Comparison of ENCODE assay signal across 1 cellular context in the genomic region with DNA sequence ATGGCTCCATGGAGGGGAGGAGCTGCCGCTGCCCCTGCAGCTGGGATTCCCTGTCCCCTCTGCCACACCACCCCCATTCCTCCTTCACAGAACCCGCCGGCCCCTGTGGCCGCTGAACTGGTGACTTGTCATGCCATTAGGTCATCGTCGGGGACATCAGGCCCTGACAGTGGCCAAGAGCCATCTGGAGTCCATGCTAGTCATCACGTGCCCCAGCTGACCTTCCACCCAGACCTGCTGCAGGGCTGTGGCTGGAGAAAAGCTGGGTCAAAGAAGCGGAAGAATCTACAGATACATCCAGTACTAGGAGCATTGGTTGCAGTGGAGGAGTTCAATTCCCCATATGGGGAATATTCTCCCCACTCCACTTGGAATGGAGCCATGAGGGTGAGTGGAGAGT.
TF ChIP-seq lines count a peak whose summit lies in the region.

No MANE protein-coding gene starts in this region.

TF ChIP-seq in K562, 482 proteins besides CTCF, POLR2A, EP300 and RAD21 (continued from another document):
- TF ChIP-seq, protein P1, sequence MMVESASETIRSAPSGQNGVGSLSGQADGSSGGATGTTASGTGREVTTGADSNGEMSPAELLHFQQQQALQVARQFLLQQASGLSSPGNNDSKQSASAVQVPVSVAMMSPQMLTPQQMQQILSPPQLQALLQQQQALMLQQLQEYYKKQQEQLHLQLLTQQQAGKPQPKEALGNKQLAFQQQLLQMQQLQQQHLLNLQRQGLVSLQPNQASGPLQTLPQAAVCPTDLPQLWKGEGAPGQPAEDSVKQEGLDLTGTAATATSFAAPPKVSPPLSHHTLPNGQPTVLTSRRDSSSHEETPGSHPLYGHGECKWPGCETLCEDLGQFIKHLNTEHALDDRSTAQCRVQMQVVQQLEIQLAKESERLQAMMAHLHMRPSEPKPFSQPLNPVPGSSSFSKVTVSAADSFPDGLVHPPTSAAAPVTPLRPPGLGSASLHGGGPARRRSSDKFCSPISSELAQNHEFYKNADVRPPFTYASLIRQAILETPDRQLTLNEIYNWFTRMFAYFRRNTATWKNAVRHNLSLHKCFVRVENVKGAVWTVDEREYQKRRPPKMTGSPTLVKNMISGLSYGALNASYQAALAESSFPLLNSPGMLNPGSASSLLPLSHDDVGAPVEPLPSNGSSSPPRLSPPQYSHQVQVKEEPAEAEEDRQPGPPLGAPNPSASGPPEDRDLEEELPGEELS (CRISPR knock-in tag; IDR thresholded peaks at IDR 0.05; ENCODE audit: borderline replicate concordance), result no peak
- TF ChIP-seq CBFA2T3 (IDR thresholded peaks at IDR 0.05) (0 out of 2 replicates have a peak, but pooled peaks have one; percentile 12), ETV5 (CRISPR knock-in tag; IDR thresholded peaks at IDR 0.05; ENCODE audit: low read depth) (no peak), TFAM (CRISPR knock-in tag; conservative IDR thresholded peaks at IDR 0.05) (no peak), USF2 (CRISPR knock-in tag; IDR thresholded peaks at IDR 0.05) (peak; percentile 66), GTF3C2 (IDR thresholded peaks at IDR 0.05; ENCODE audit: borderline replicate concordance, extremely low read depth, insufficient read length) (no peak), DIDO1 (tag; IDR thresholded peaks at IDR 0.05; ENCODE audit: low read depth) (no peak), SNAPC5 (CRISPR knock-in tag; IDR thresholded peaks at IDR 0.05) (no peak), HOMEZ (CRISPR knock-in tag; IDR thresholded peaks at IDR 0.05) (no peak), MED1 (CRISPR knock-in tag; IDR thresholded peaks at IDR 0.05; ENCODE audit: borderline replicate concordance) (no peak), FOXO4 (CRISPR knock-in tag; IDR thresholded peaks at IDR 0.05) (no peak), BHLHE40 (IDR thresholded peaks at IDR 0.05; ENCODE audit: low read length) (peak; percentile 86), ZNF668 (CRISPR knock-in tag; IDR thresholded peaks at IDR 0.05) (no peak), NFATC3 (IDR thresholded peaks at IDR 0.05) (no peak), SMAD1 (IDR thresholded peaks at IDR 0.05; ENCODE audit: low read depth, low read length, partially characterized antibody) (no peak), CBFA2T2 (conservative IDR thresholded peaks at IDR 0.05) (0 out of 2 replicates have a peak, but pooled peaks have one; percentile 13), NFIX (CRISPR knock-in tag; IDR thresholded peaks at IDR 0.05; ENCODE audit: low read depth) (no peak)
- TF ChIP-seq, protein P2, sequence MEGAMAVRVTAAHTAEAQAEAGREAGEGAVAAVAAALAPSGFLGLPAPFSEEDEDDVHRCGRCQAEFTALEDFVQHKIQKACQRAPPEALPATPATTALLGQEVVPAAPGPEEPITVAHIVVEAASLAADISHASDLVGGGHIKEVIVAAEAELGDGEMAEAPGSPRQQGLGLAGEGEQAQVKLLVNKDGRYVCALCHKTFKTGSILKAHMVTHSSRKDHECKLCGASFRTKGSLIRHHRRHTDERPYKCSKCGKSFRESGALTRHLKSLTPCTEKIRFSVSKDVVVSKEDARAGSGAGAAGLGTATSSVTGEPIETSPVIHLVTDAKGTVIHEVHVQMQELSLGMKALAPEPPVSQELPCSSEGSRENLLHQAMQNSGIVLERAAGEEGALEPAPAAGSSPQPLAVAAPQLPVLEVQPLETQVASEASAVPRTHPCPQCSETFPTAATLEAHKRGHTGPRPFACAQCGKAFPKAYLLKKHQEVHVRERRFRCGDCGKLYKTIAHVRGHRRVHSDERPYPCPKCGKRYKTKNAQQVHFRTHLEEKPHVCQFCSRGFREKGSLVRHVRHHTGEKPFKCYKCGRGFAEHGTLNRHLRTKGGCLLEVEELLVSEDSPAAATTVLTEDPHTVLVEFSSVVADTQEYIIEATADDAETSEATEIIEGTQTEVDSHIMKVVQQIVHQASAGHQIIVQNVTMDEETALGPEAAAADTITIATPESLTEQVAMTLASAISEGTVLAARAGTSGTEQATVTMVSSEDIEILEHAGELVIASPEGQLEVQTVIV (CRISPR knock-in tag; IDR thresholded peaks at IDR 0.05; ENCODE audit: borderline replicate concordance), result no peak
- TF ChIP-seq, protein P3, sequence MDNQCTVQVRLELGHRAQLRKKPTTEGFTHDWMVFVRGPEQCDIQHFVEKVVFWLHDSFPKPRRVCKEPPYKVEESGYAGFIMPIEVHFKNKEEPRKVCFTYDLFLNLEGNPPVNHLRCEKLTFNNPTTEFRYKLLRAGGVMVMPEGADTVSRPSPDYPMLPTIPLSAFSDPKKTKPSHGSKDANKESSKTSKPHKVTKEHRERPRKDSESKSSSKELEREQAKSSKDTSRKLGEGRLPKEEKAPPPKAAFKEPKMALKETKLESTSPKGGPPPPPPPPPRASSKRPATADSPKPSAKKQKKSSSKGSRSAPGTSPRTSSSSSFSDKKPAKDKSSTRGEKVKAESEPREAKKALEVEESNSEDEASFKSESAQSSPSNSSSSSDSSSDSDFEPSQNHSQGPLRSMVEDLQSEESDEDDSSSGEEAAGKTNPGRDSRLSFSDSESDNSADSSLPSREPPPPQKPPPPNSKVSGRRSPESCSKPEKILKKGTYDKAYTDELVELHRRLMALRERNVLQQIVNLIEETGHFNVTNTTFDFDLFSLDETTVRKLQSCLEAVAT (IDR thresholded peaks at IDR 0.05), result no peak
